Comparison of ENCODE assay signal across 15 cellular contexts in genomic region chr14:34035177-34035933, GRCh38.
DNase-seq lines count a peak whose midpoint lies in the region; ATAC-seq and TF ChIP-seq lines count a peak whose summit lies in the region.
"Had no signal": no experiment of that assay in that cellular context is flagged by ENCODE, and none has a peak within 500 bp of the region (broad histone marks: within the 10 kb centered on the region; RNA-seq: fewer than 3 reads in every experiment).

No MANE protein-coding gene starts in this region.

- H3K9me3 ChIP-seq in IMR-90 (ENCODE audit: control insufficient read depth, insufficient read depth, low read length): no peaks in the 10 kb centered on the region
- H3K9me3 ChIP-seq in adipocyte (ENCODE audit: control insufficient read depth, low read length): no peaks in the 10 kb centered on the region
- H3K9me3 ChIP-seq in skeletal muscle tissue (ENCODE audit: control insufficient read depth in 3 of 3, low read length in 3 of 3): no peaks in the 10 kb centered on the region
- no peaks in the 10 kb centered on the region for H3K9me3 ChIP-seq in GM23248 (ENCODE audit: low read depth)
- H3K9me3 ChIP-seq: HAP-1, left lung, SJSA1 had no signal

- H3K27me3 ChIP-seq in IMR-90 (ENCODE audit: control insufficient read depth, insufficient read depth, low read length) (peaks cover 4% of the 10 kb centered on the region; the same call in 1 of the 2 replicates), adipocyte (replicated peaks; ENCODE audit: control insufficient read depth, insufficient read depth, low read length) (peaks cover 21% of the 10 kb centered on the region), skeletal muscle tissue (ENCODE audit: control insufficient read depth in 3 of 3, insufficient read depth in 3 of 3, low read length in 3 of 3) (no peaks in the 10 kb centered on the region), GM23248 (replicated peaks; ENCODE audit: insufficient read depth) (peaks cover 10% of the 10 kb centered on the region; the same call in 1 of the 2 replicates)
- H3K27me3 ChIP-seq: left lung, SJSA1 had no signal

- H4K91ac ChIP-seq in IMR-90 (ENCODE audit: insufficient read depth, low read depth, low read length): peak overlapping the region; percentile 6; the same call in 1 of the 2 replicates

- H2BK5ac ChIP-seq in IMR-90 (ENCODE audit: low read depth, low read length, poor library complexity, severe bottlenecking): peak overlapping the region; percentile 84

- DNase-seq in IMR-90: no peak
- DNase-seq in adipocyte (ENCODE audit: low read depth): peak; percentile 7
- peak; percentile 83 for DNase-seq in left ventricle myocardium superior
- DNase-seq in GM23248: no peak
- no peak for DNase-seq in sciatic nerve (ENCODE audit: low spot score)
- DNase-seq: activated naive CD8-positive, alpha-beta T cell treated with anti-CD3 and anti-CD28 coated beads, Interleukin-2, amount 50 U/mL, for 24 hours; left lung; NCI-H1417 treated with DMSO at 0.1 percent for 48 hours; NCI-H524 treated with DMSO at 0.1 percent for 48 hours had no signal

- H2BK20ac ChIP-seq in IMR-90 (ENCODE audit: low read depth, low read length): no peak overlapping the region

- in situ Hi-C loops in IMR-90 (cut with MboI; ENCODE audit: low sequenced_read_pairs): no loop called here
- in situ Hi-C loops in GM23248 (cut with MboI): no loop called here

- no peak overlapping the region for H3K23ac ChIP-seq in IMR-90 (ENCODE audit: low read depth, low read length)

- H3K4me3 ChIP-seq in IMR-90 (ENCODE audit: insufficient read depth, low read depth, low read length): no peak overlapping the region
- H3K4me3 ChIP-seq in adipocyte (ENCODE audit: low read length): no peak overlapping the region
- H3K4me3 ChIP-seq in skeletal muscle tissue (ENCODE audit: low read length in 3 of 3): no peak overlapping the region
- no peak overlapping the region for H3K4me3 ChIP-seq in GM23248
- H3K4me3 ChIP-seq: HAP-1, left lung, SJSA1 had no signal

- H3K4me1 ChIP-seq in IMR-90 (ENCODE audit: control insufficient read depth, insufficient read depth, low read length) (no peaks in the 10 kb centered on the region; the same call in 1 of the 2 replicates), adipocyte (ENCODE audit: control insufficient read depth, insufficient read depth, low read length) (peaks cover 24% of the 10 kb centered on the region), skeletal muscle tissue (ENCODE audit: control insufficient read depth in 3 of 3, insufficient read depth in 3 of 3, low read length in 3 of 3) (peaks cover 9% of the 10 kb centered on the region in 3 donors), GM23248 (ENCODE audit: insufficient read depth) (peaks cover 4% of the 10 kb centered on the region)
- H3K4me1 ChIP-seq: HAP-1 had no signal

- POLR2A ChIA-PET in IMR-90 (lab: Charles Lee; ENCODE audit: unreplicated experiment): no interaction called here

- ATAC-seq in IMR-90 (ENCODE audit: low read depth): no peak
- peak; percentile 86 for ATAC-seq in left ventricle myocardium superior
- no peak for ATAC-seq in sciatic nerve
- no peak for ATAC-seq in GM19351 (IDR thresholded peaks at IDR 0.05; ENCODE audit: unreplicated experiment)
- ATAC-seq in GM18519 (IDR thresholded peaks at IDR 0.05; ENCODE audit: low FRiP score, unreplicated experiment): no peak
- ATAC-seq: activated naive CD8-positive, alpha-beta T cell treated with anti-CD3 and anti-CD28 coated beads, Interleukin-2, amount 50 U/mL, for 24 hours; stimulated activated effector memory CD8-positive, alpha-beta T cell treated with anti-CD3 and anti-CD28 coated beads, Interleukin-12 subunit alpha, Interleukin-12 subunit beta, amount 100 ng/mL, for 72 hours had no signal

- H4K8ac ChIP-seq in IMR-90 (ENCODE audit: low read depth in 2 of 2, low read length in 2 of 2): peak overlapping the region in 1 of 2 experiments; percentile 59; a peak in 1 of 4 replicates

- no peak for TF ChIP-seq RAD21 in IMR-90 (IDR thresholded peaks at IDR 0.05; ENCODE audit: low read length)

- dilution Hi-C loops in IMR-90 (cut with HindIII; ENCODE audit: low sequenced_read_pairs, unreplicated experiment): no loop called here

- 71% methylated on average over 6 of the region's 10 CpGs; no CpG with 5 or more reads in 1 of the 2 experiments for WGBS in IMR-90 (ENCODE audit: extremely low coverage in 2 of 2, insufficient read length in 1 of 2), 2 experiments
- 84 to 88% methylated on average over 10 of the region's 10 CpGs for WGBS in GM23248 (ENCODE audit: low coverage in 1 of 2, low lambda C conversion rate in 2 of 2, missing lambda C conversion rate in 2 of 2), 2 experiments

- H2AFZ ChIP-seq in IMR-90 (replicated peaks; ENCODE audit: low read length, poor library complexity) (no peak overlapping the region), GM23248 (no peak overlapping the region)

- no peak for TF ChIP-seq POLR2A in IMR-90 (IDR thresholded peaks at IDR 0.05; ENCODE audit: low read depth, low read length)

- peak overlapping the region; percentile 47; the same call in 1 of the 2 replicates for H4K5ac ChIP-seq in IMR-90 (ENCODE audit: low read depth, low read length)

- no TSS peak for BruUV-seq in IMR-90 (replicated peaks; lab: Mats Ljungman, UMichigan)

- CTCF ChIA-PET in IMR-90 (lab: Yijun Ruan, JAX): no interaction called here

- no peak overlapping the region for H3K14ac ChIP-seq in IMR-90 (replicated peaks; ENCODE audit: low read depth, low read length)

- intact Hi-C loops in IMR-90 (cut with micrococcal nuclease): no loop called here
- intact Hi-C loops in left ventricle myocardium superior (cut with micrococcal nuclease): no loop called here
- intact Hi-C loops in sciatic nerve (cut with DNase I): no loop called here

- H2AK9ac ChIP-seq in IMR-90 (replicated peaks; ENCODE audit: low read depth, low read length, poor library complexity): no peak overlapping the region

- H3K9me1 ChIP-seq in IMR-90 (ENCODE audit: insufficient read depth, low read length): no peaks in the 10 kb centered on the region

- H3K9ac ChIP-seq in IMR-90 (ENCODE audit: low read depth, low read length) (peak overlapping the region; percentile 40; the same call in 1 of the 2 replicates), adipocyte (ENCODE audit: low read length) (no peak overlapping the region), skeletal muscle tissue (ENCODE audit: low read depth in 1 of 3, low read length in 3 of 3) (no peak overlapping the region), GM23248 (no peak overlapping the region)

- H3K56ac ChIP-seq in IMR-90 (ENCODE audit: extremely low read depth, insufficient read depth, low read length): no peak overlapping the region; the same call in 1 of the 2 replicates

- H3K18ac ChIP-seq in IMR-90 (ENCODE audit: low read depth, low read length): peak overlapping the region; percentile 37; the same call in 1 of the 2 replicates

- no peaks in the 10 kb centered on the region for H3K36me3 ChIP-seq in IMR-90 (ENCODE audit: control insufficient read depth, insufficient read depth, low read length)
- H3K36me3 ChIP-seq in adipocyte (ENCODE audit: control insufficient read depth, insufficient read depth, low read length, severe bottlenecking): no peaks in the 10 kb centered on the region
- no peaks in the 10 kb centered on the region for H3K36me3 ChIP-seq in skeletal muscle tissue (ENCODE audit: control insufficient read depth in 3 of 3, insufficient read depth in 3 of 3, low read length in 3 of 3)
- H3K36me3 ChIP-seq in GM23248 (ENCODE audit: low read depth): no peaks in the 10 kb centered on the region
- H3K36me3 ChIP-seq: HAP-1, left lung, SJSA1 had no signal

- no peak overlapping the region for H3K4ac ChIP-seq in IMR-90 (ENCODE audit: low read depth, low read length)

- no peaks in the 10 kb centered on the region for H3K9me2 ChIP-seq in GM23248 (ENCODE audit: insufficient read depth)

- no peak overlapping the region for H2BK15ac ChIP-seq in IMR-90 (ENCODE audit: low read depth, low read length)

- no peaks in the 10 kb centered on the region for H3F3A ChIP-seq in GM23248 (ENCODE audit: insufficient read depth)

- H4K20me1 ChIP-seq in IMR-90 (ENCODE audit: insufficient read depth, low read length): no peaks in the 10 kb centered on the region
- no peaks in the 10 kb centered on the region for H4K20me1 ChIP-seq in GM23248 (ENCODE audit: insufficient read depth)

- no peak overlapping the region for H2BK120ac ChIP-seq in IMR-90 (ENCODE audit: low read depth, low read length)

- no peaks in the 10 kb centered on the region for H3K79me2 ChIP-seq in GM23248 (ENCODE audit: insufficient read depth)

- H3K4me2 ChIP-seq in IMR-90 (ENCODE audit: low read depth, low read length): no peak overlapping the region
- no peak overlapping the region for H3K4me2 ChIP-seq in GM23248 (ENCODE audit: unreplicated experiment)

- H3K27ac ChIP-seq in IMR-90 (ENCODE audit: insufficient read depth, low read length) (no peak overlapping the region), skeletal muscle tissue (ENCODE audit: low read depth, low read length) (peak overlapping the region; percentile 36), GM23248 (no peak overlapping the region)
- H3K27ac ChIP-seq: left lung, SJSA1 had no signal

- no peak for TF ChIP-seq CTCF in IMR-90 (conservative IDR thresholded peaks at IDR 0.05; ENCODE audit: low read depth, low read length)

- no peaks in the 10 kb centered on the region for H3K79me1 ChIP-seq in IMR-90 (ENCODE audit: low read depth in 1 of 2, low read length in 2 of 2)

- H2AK5ac ChIP-seq in IMR-90 (ENCODE audit: low read depth, low read length): no peak overlapping the region

TF ChIP-seq in IMR-90, 13 proteins besides CTCF, POLR2A, EP300 and RAD21:
- TF ChIP-seq RCOR1 (IDR thresholded peaks at IDR 0.05; ENCODE audit: insufficient replicate concordance, low read length) (no peak), MAFK (IDR thresholded peaks at IDR 0.05; ENCODE audit: low read depth, low read length) (no peak), CHD1 (IDR thresholded peaks at IDR 0.05; ENCODE audit: low read depth, low read length) (no peak), RFX5 (IDR thresholded peaks at IDR 0.05; ENCODE audit: low read depth, low read length) (no peak), USF2 (IDR thresholded peaks at IDR 0.05; ENCODE audit: low read depth, low read length) (no peak), NFE2L2 (IDR thresholded peaks at IDR 0.05; ENCODE audit: low read depth, low read length) (no peak), MXI1 (IDR thresholded peaks at IDR 0.05; ENCODE audit: borderline replicate concordance, low read depth, low read length) (no peak), MAZ (IDR thresholded peaks at IDR 0.05; ENCODE audit: borderline replicate concordance, low read depth, low read length) (no peak)
TF ChIP-seq in IMR-90: peak in this region for 0.

Comparison
In these comparisons a context has a peak if more than half of its experiments do, and no peak if none do; other contexts are left out.
1. DNase-seq: peak in adipocyte (single experiment) and left ventricle myocardium superior (single experiment); none in IMR-90 (single experiment), GM23248 (single experiment) and sciatic nerve (single experiment).